Comparison of ENCODE assay signal across 8 cellular contexts in the genomic region with DNA sequence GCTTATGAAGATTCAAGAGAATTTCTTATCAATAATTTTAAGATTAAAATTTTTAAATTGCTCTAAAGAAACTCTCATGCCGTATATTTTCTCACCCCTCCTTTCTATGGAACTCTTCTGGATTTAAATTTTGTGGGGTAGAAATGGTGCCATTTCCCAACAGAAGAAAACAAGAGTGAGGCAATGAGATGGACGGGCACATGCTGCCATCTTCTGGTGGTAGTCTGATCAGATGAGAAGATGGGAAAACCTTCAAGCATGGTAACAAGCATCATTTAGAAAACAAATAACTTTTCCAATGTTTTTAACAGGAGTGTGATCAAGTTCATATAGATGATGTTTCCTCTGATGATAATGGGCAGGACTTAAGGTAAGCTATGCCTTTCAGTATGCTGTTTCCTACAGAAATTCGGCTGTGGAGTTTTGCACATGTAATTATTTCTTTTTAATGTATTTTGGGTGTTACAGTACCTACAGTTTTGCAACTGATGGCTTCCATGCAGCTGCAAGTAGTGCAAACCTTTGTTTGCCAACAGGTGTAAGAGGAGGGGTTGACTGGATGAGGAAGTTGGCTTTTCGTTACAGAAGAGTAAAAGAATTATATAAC.
DNase-seq lines count a peak whose midpoint lies in the region; ATAC-seq, FAIRE-seq and TF ChIP-seq lines count a peak whose summit lies in the region.

No MANE protein-coding gene starts in this region.

- ATAC-seq in activated CD8-positive, alpha-beta memory T cell treated with anti-CD3 and anti-CD28 coated beads, Interleukin-2, amount 10 ng/mL, durations not matched to agents 7 days and 5 days: no peak

- H3K4me1 Mint-ChIP-seq in activated CD8-positive, alpha-beta memory T cell treated with anti-CD3 and anti-CD28 coated beads, Interleukin-2, amount 10 ng/mL, durations not matched to agents 7 days and 5 days: no peaks in the 10 kb centered on the region

- peak; percentile 72 for DNase-seq in DMS 273 (lab: John Stamatoyannopoulos, UW; ENCODE audit: unreplicated experiment)
- no peak for DNase-seq in DMS 273 treated with DMSO at 0.1 percent for 48 hours (lab: John Stamatoyannopoulos, UW)
- peak; percentile 78 for DNase-seq in HT-29 (ENCODE audit: low spot score)
- peak; percentile 67 for DNase-seq in SK-MEL-5 (ENCODE audit: low read depth, low spot score)
- peak; percentile 22 for DNase-seq in mucosa of gallbladder (ENCODE audit: low spot score)
- DNase-seq in uterus: peak; percentile 23 to 24
- DNase-seq in activated CD8-positive, alpha-beta memory T cell treated with anti-CD3 and anti-CD28 coated beads, Interleukin-2, amount 10 ng/mL, durations not matched to agents 7 days and 5 days: no peak

- in situ Hi-C loops in SK-MEL-5 (cut with HindIII; ENCODE audit: low pct_unique_long_range_greater_than_20kb, low sequenced_read_pairs): no loop called here

- no peak overlapping the region for H3K27ac Mint-ChIP-seq in activated CD8-positive, alpha-beta memory T cell treated with anti-CD3 and anti-CD28 coated beads, Interleukin-2, amount 10 ng/mL, durations not matched to agents 7 days and 5 days

- no peaks in the 10 kb centered on the region for H3K9me3 ChIP-seq in uterus

- TF ChIP-seq POLR2A in uterus (IDR thresholded peaks at IDR 0.05): no peak

- no peaks in the 10 kb centered on the region for H3K4me1 ChIP-seq in uterus

- TF ChIP-seq CTCF in uterus (IDR thresholded peaks at IDR 0.05): peak; percentile 33 to 55 (median 44)

- no peak overlapping the region for H3K4me3 Mint-ChIP-seq in activated CD8-positive, alpha-beta memory T cell treated with anti-CD3 and anti-CD28 coated beads, Interleukin-2, amount 10 ng/mL, durations not matched to agents 7 days and 5 days

- FAIRE-seq in endometrium (lab: Jason Lieb, UNC): peak; percentile 83

- H3K36me3 ChIP-seq in uterus: no peaks in the 10 kb centered on the region

- H3K27me3 Mint-ChIP-seq in activated CD8-positive, alpha-beta memory T cell treated with anti-CD3 and anti-CD28 coated beads, Interleukin-2, amount 10 ng/mL, durations not matched to agents 7 days and 5 days: peaks cover under 1% of the 10 kb centered on the region

- intact Hi-C loops in uterus (cut with DNase I; ENCODE audit: low total_unique reads): no loop called here

- H3K27me3 ChIP-seq in uterus: no peaks in the 10 kb centered on the region

- H3K27ac ChIP-seq in uterus: no peak overlapping the region

- H3K4me3 ChIP-seq in uterus: no peak overlapping the region

- H3K36me3 Mint-ChIP-seq in activated CD8-positive, alpha-beta memory T cell treated with anti-CD3 and anti-CD28 coated beads, Interleukin-2, amount 10 ng/mL, durations not matched to agents 7 days and 5 days: no peaks in the 10 kb centered on the region

- CTCF ChIA-PET in activated CD8-positive, alpha-beta memory T cell treated with anti-CD3 and anti-CD28 coated beads, Interleukin-2, amount 10 ng/mL, durations not matched to agents 7 days and 5 days (lab: Charles Lee): no interaction called here

- no peaks in the 10 kb centered on the region for H3K9me3 Mint-ChIP-seq in activated CD8-positive, alpha-beta memory T cell treated with anti-CD3 and anti-CD28 coated beads, Interleukin-2, amount 10 ng/mL, durations not matched to agents 7 days and 5 days (ENCODE audit: low read depth)

Comparison
In these comparisons a context has a peak if more than half of its experiments do, and no peak if none do; other contexts are left out.
1. DNase-seq: peak in DMS 273 (single experiment), HT-29 (single experiment), SK-MEL-5 (single experiment), mucosa of gallbladder (single experiment) and uterus (2 of 2); none in DMS 273 treated with DMSO at 0.1 percent for 48 hours (single experiment) and activated CD8-positive, alpha-beta memory T cell treated with anti-CD3 and anti-CD28 coated beads, Interleukin-2, amount 10 ng/mL, durations not matched to agents 7 days and 5 days (single experiment).